Comparison of ENCODE assay signal across 26 cellular contexts in the genomic region with DNA sequence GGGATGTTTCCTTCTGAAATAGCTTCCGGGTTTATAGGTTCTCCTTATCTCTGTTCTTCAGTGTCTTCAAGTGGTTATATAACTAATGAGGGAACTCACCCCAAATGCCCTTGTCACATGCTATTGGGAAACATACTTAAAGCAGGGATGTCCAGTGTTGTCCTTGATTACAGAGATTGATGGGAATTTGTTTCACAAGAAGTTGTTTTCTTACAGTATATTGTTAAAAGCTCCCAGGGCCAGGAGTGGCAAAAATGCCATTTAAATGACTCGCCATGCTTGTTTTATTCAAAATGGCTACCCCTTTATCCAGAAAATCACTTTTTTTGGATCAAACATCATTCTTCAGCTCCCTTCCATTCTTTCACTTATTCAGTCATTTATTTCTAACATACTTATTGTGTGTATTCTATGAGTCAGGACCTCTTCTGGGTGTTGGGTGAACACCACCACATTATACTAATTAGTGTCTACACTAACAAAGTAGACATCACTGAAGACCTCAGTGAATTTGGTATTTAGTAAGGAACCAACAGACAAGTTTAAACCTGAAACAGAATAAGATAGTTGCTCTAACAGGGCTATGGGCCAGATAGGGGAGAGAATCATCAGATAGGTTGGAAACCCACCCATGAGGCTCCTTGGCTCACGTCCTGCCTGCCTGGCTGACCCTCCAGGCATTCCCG.
DNase-seq lines count a peak whose midpoint lies in the region; ATAC-seq and TF ChIP-seq lines count a peak whose summit lies in the region.
"Had no signal": no experiment of that assay in that cellular context is flagged by ENCODE, and none has a peak within 500 bp of the region (broad histone marks: within the 10 kb centered on the region; RNA-seq: fewer than 3 reads in every experiment).

No MANE protein-coding gene starts in this region.

- DNase-seq in EL (peak; percentile 61), SJSA1 (ENCODE audit: low read depth in 1 of 2, low spot score in 2 of 2) (peak in 1 of 2 experiments; percentile 53), epithelial cell of esophagus (ENCODE audit: low read depth) (peak; percentile 46), COLO668 (lab: John Stamatoyannopoulos, UW; ENCODE audit: unreplicated experiment) (no peak), tibial artery (no peak), NCI-H2196 (lab: John Stamatoyannopoulos, UW; ENCODE audit: unreplicated experiment) (no peak)
- DNase-seq: activated CD4-positive, alpha-beta T cell treated with anti-CD3 and anti-CD28 coated beads, Interleukin-2, amount 50 U/mL, for 48 hours; activated CD8-positive, alpha-beta memory T cell treated with anti-CD3 and anti-CD28 coated beads, Interleukin-2, amount 50 U/mL, for 4 hours; activated naive CD4-positive, alpha-beta T cell treated with anti-CD3 and anti-CD28 coated beads, Interleukin-2, amount 10 ng/mL, durations not matched to agents 7 days and 5 days; amygdala; CD4-positive, CD25-positive, alpha-beta regulatory T cell; DMS 273 treated with DMSO at 0.1 percent for 48 hours; heart left ventricle; NCI-H1417; NCI-H2081; NCI-H345; psoas muscle; stimulated activated naive CD4-positive, alpha-beta T cell treated with Interleukin-2 at 50 U/mL for 16 hours; testis; uterus had no signal

- H2AFZ ChIP-seq in parathyroid adenoma: peak overlapping the region; percentile 38

- TF ChIP-seq CTCF in epithelial cell of esophagus (IDR thresholded peaks at IDR 0.05; ENCODE audit: insufficient read depth, low read depth, low read length, missing control alignments) (no peak), parathyroid adenoma (IDR thresholded peaks at IDR 0.05) (no peak), tibial artery (IDR thresholded peaks at IDR 0.05) (no peak)

- no peak overlapping the region for H3K9ac ChIP-seq in parathyroid adenoma

- H3K9me3 ChIP-seq in SJSA1 (replicated peaks) (no peaks in the 10 kb centered on the region), parathyroid adenoma (ENCODE audit: control insufficient read depth, low read length) (no peaks in the 10 kb centered on the region), tibial artery (no peaks in the 10 kb centered on the region)
- H3K9me3 ChIP-seq: heart left ventricle, psoas muscle, testis, uterus had no signal

- H3K4me1 ChIP-seq in SJSA1 (replicated peaks) (peaks cover 24% of the 10 kb centered on the region), parathyroid adenoma (peaks cover 7% of the 10 kb centered on the region), tibial artery (no peaks in the 10 kb centered on the region)
- H3K4me1 ChIP-seq: psoas muscle, testis, uterus had no signal

- H3K27me3 ChIP-seq in SJSA1 (replicated peaks): no peaks in the 10 kb centered on the region
- H3K27me3 ChIP-seq in parathyroid adenoma (ENCODE audit: control insufficient read depth, insufficient read depth, low read length): no peaks in the 10 kb centered on the region
- H3K27me3 ChIP-seq in tibial artery: no peaks in the 10 kb centered on the region
- H3K27me3 ChIP-seq: cardiac muscle cell, heart left ventricle, MG63, testis, uterus had no signal

- ATAC-seq in HG03520 (IDR thresholded peaks at IDR 0.05; ENCODE audit: unreplicated experiment): no peak
- ATAC-seq: heart left ventricle, psoas muscle had no signal

- intact Hi-C loops in tibial artery (cut with DNase I; ENCODE audit: low total_unique reads): no loop called here

- peak overlapping the region; percentile 81 for H3K27ac ChIP-seq in SJSA1
- H3K27ac ChIP-seq in parathyroid adenoma: no peak overlapping the region
- no peak overlapping the region for H3K27ac ChIP-seq in tibial artery
- H3K27ac ChIP-seq: cardiac muscle cell, heart left ventricle, psoas muscle, RWPE1, SK-N-MC, testis, uterus had no signal

- H3K4me3 ChIP-seq in SJSA1 (no peak overlapping the region), epithelial cell of esophagus (ENCODE audit: low read length) (no peak overlapping the region), parathyroid adenoma (ENCODE audit: low read depth, low read length) (no peak overlapping the region), tibial artery (no peak overlapping the region)
- H3K4me3 ChIP-seq: cardiac muscle cell, heart left ventricle, MG63, psoas muscle, SK-N-MC, testis, uterus had no signal

- H3K36me3 ChIP-seq in SJSA1 (no peaks in the 10 kb centered on the region), parathyroid adenoma (ENCODE audit: control insufficient read depth, insufficient read depth, low read length) (no peaks in the 10 kb centered on the region), tibial artery (no peaks in the 10 kb centered on the region)
- H3K36me3 ChIP-seq: cardiac muscle cell, heart left ventricle, MG63, uterus had no signal

- no peaks in the 10 kb centered on the region for H3K79me2 ChIP-seq in parathyroid adenoma

- H3K4me2 ChIP-seq in parathyroid adenoma (ENCODE audit: low read length): no peak overlapping the region

Comparison
In these comparisons a context has a peak if more than half of its experiments do, and no peak if none do; other contexts are left out.
1. DNase-seq: peak in EL (single experiment) and epithelial cell of esophagus (single experiment); none in COLO668 (single experiment), tibial artery (0 of 2) and NCI-H2196 (single experiment).